19 cellular contexts compared by ENCODE assay signal in genomic region chr12:122310636-122311035, GRCh38. TPM values are rescaled to one million over a fixed set of nuclear protein-coding genes. Genes with fewer than 3 reads are reported as not detected.
DNase-seq lines count a peak whose midpoint lies in the region; ATAC-seq lines count a peak whose summit lies in the region.
"Had no signal": no experiment of that assay in that cellular context is flagged by ENCODE, and none has a peak within 500 bp of the region (broad histone marks: within the 10 kb centered on the region; RNA-seq: fewer than 3 reads in every experiment).

No MANE protein-coding gene starts in this region.

- ATAC-seq in HG03025 (IDR thresholded peaks at IDR 0.05; ENCODE audit: low FRiP score, unreplicated experiment) = no peak
- ATAC-seq: CD8-positive, alpha-beta T cell; HCT116 had no signal

- in situ Hi-C loops in G401 (cut with HindIII; ENCODE audit: low sequenced_read_pairs) = no loop called here

- peak; percentile 56 for DNase-seq in G401 (ENCODE audit: low spot score)
- DNase-seq in cerebellar cortex (ENCODE audit: low spot score) = peak; percentile 47
- DNase-seq in kidney tubule cell (ENCODE audit: low spot score) = peak; percentile 23
- DNase-seq in superior temporal gyrus (ENCODE audit: extremely low spot score) = peak; percentile 54
- no peak for DNase-seq in activated gamma-delta T cell treated with Interleukin-2 at 50 U/mL for 16 hours
- no peak for DNase-seq in DMS53 treated with DMSO at 0.1 percent for 48 hours (lab: John Stamatoyannopoulos, UW; ENCODE audit: unreplicated experiment)
- DNase-seq: BE2C; CD8-positive, alpha-beta T cell; DND-41; GDM1; GM23248; NCI-H1417; NCI-H2029; NCI-H510A; NCI-H774; PC-9; SJCRH30 had no signal

RNA-seq across cellular contexts. Expression of gene VPS33A, which starts 44.3 kb away (rescaled TPM):
- total RNA-seq in G401 (2014; rRNA removed; shearing (Covaris generic)) = 37.1 and 65.0 TPM in 2 replicates

Comparison
In these comparisons a context has a peak if more than half of its experiments do, and no peak if none do; other contexts are left out.
1. DNase-seq: peak in G401 (single experiment), cerebellar cortex (single experiment), kidney tubule cell (single experiment) and superior temporal gyrus (single experiment); none in activated gamma-delta T cell treated with Interleukin-2 at 50 U/mL for 16 hours (single experiment) and DMS53 treated with DMSO at 0.1 percent for 48 hours (single experiment).